In the genomic region with DNA sequence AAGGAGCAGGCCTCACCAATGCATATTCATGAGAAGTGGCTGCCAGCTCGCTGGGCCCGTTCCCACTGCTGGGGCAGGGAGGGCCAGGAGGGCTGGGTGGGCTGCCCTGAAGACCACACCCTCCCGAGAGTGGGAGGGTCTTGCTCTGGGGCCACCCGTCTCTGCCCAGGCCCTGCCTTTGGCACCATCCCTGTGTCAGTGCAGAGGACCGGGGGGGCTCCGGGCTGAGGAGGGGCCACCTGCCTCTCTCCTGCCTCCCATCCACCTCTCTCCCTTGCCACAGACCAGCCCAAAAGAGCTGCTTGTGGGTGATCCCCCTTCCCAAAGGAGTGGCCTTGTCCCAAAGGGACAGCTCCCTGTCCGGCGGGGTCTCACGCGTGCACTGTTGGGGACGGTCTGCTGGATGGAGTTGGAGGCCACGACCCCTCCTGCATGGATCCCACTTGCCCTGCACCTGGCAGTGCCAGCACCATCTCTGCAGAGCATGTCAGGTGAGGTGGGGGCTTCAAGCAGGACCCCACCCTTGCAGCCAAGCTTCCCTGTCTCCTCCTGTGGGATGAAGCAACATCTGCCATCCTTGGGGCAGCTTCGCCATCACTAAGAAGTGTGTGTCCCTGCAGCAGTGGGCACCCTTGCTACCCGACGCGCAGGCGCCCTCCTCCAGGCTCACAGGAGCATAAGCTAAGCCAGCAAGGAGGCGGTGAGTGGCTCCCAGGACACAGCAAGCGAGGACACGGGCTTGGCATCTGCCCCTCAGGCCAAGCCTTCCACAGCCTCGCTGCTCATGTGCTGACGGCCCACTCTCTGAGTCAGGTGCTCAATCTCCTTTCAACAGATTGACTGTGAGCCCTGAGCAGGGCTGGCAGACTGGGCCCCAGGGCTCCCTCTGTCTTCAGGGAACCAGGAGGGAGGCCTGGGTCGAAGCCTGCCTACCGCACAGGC, we compare ENCODE assay signal across 25 cellular contexts.
DNase-seq lines count a peak whose midpoint lies in the region; ATAC-seq and TF ChIP-seq lines count a peak whose summit lies in the region.
"Had no signal": no experiment of that assay in that cellular context is flagged by ENCODE, and none has a peak within 500 bp of the region (broad histone marks: within the 10 kb centered on the region; RNA-seq: fewer than 3 reads in every experiment).

No MANE protein-coding gene starts in this region.

- peaks cover 19 to 43% of the 10 kb centered on the region in 2 experiments for H3K4me1 Mint-ChIP-seq in H9
- H3K4me1 Mint-ChIP-seq: activated CD4-positive, alpha-beta T cell treated with anti-CD3 and anti-CD28 coated beads, Interleukin-2, amount 10 ng/mL, durations not matched to agents 24 days and 14 days; CD8-positive, alpha-beta memory T cell; memory B cell had no signal

- no peaks in the 10 kb centered on the region for H3K9me3 Mint-ChIP-seq in H9
- H3K9me3 Mint-ChIP-seq: activated CD4-positive, alpha-beta T cell treated with anti-CD3 and anti-CD28 coated beads, Interleukin-2, amount 10 ng/mL, durations not matched to agents 24 days and 14 days; activated T-helper 1 cell treated with anti-CD3 and anti-CD28 coated beads, Interleukin-12 subunit alpha, Interleukin-12 subunit beta, Interleukin-2, Interleukin-4 antibody, amounts not matched to agents 30 ng/mL and 10 ng/mL and 1 ng/mL, durations not matched to agents 14 hours and 24 hours and 36 hours; CD8-positive, alpha-beta memory T cell; effector memory CD8-positive, alpha-beta T cell; memory B cell had no signal

- TF ChIP-seq CTCF in A673 (conservative IDR thresholded peaks at IDR 0.05; ENCODE audit: low read depth, low read length) (no peak), H9 (conservative IDR thresholded peaks at IDR 0.05) (no peak)

- H3K4me3 Mint-ChIP-seq in H9 = no peak overlapping the region
- H3K4me3 Mint-ChIP-seq: activated CD4-positive, alpha-beta T cell treated with anti-CD3 and anti-CD28 coated beads, Interleukin-2, amount 10 ng/mL, durations not matched to agents 24 days and 14 days; activated T-helper 1 cell treated with anti-CD3 and anti-CD28 coated beads, Interleukin-12 subunit alpha, Interleukin-12 subunit beta, Interleukin-2, Interleukin-4 antibody, amounts not matched to agents 30 ng/mL and 10 ng/mL and 1 ng/mL, durations not matched to agents 14 hours and 24 hours and 36 hours; CD8-positive, alpha-beta memory T cell; effector memory CD8-positive, alpha-beta T cell; memory B cell had no signal

- no peak overlapping the region for H3K23ac ChIP-seq in H9 (ENCODE audit: insufficient read length, low read depth, low read length)

- H3K27ac ChIP-seq in A673 (ENCODE audit: low read depth, low read length, poor library complexity, severe bottlenecking) (no peak overlapping the region), H9 (ENCODE audit: insufficient read length, low read depth, low read length) (no peak overlapping the region)
- H3K27ac ChIP-seq: breast epithelium, coronary artery, HL-60, VCaP had no signal

- peak; percentile 11 for DNase-seq in A673 (ENCODE audit: low spot score)
- peak; percentile 28 for DNase-seq in H9
- DNase-seq in Right ventricle myocardium superior = peak; percentile 86
- DNase-seq in mucosa of gallbladder (ENCODE audit: low spot score) = peak; percentile 8
- DNase-seq in UCSD-AML1 (lab: John Stamatoyannopoulos, UW; ENCODE audit: unreplicated experiment) = no peak
- DNase-seq: activated CD4-positive, alpha-beta T cell treated with anti-CD3 and anti-CD28 coated beads, Interleukin-2, amount 10 ng/mL, durations not matched to agents 24 days and 14 days; activated naive CD4-positive, alpha-beta T cell treated with anti-CD3 and anti-CD28 coated beads, Interleukin-2, amount 50 U/mL, for 16 hours; BE2C; CD8-positive, alpha-beta memory T cell; DMS 273 treated with DMSO at 0.1 percent for 48 hours; effector memory CD8-positive, alpha-beta T cell; foreskin fibroblast; Karpas-422; NCI-H1436; OCI-M1; stimulated activated naive CD8-positive, alpha-beta T cell treated with anti-CD3 and anti-CD28 coated beads, Interleukin-15, Interleukin-2, amounts not matched to agents 100 U/mL and 50 U/mL, for 24 hours had no signal

- H3K4ac ChIP-seq in H9 (ENCODE audit: low read depth, low read length) = no peak overlapping the region

- no peak overlapping the region for H4K8ac ChIP-seq in H9 (replicated peaks; ENCODE audit: insufficient read length, low read depth, low read length)

- POLR2A ChIA-PET in A673 (lab: Charles Lee; ENCODE audit: low non-redundant PET) = interaction anchor here (0.6 kb wide), 1 partner anchor 339 kb away, joined by 3 read pairs; no protein-coding TSS in a partner anchor

- no peak overlapping the region for H3K9ac ChIP-seq in H9 (ENCODE audit: extremely low read depth, insufficient read length, low read length)

- H3K36me3 ChIP-seq in A673 (ENCODE audit: insufficient read depth, low read length, poor library complexity, severe bottlenecking) = no peaks in the 10 kb centered on the region
- H3K36me3 ChIP-seq: BE2C, breast epithelium had no signal

- no peaks in the 10 kb centered on the region for H3K79me1 ChIP-seq in H9 (ENCODE audit: insufficient read depth, low read depth, low read length, poor library complexity, severe bottlenecking)

- H3K4me1 ChIP-seq in A673 (ENCODE audit: insufficient read depth, low read length, poor library complexity, severe bottlenecking) (peaks cover 8% of the 10 kb centered on the region), H9 (ENCODE audit: insufficient read depth, low read length) (no peaks in the 10 kb centered on the region)
- H3K4me1 ChIP-seq: breast epithelium had no signal

- no peak overlapping the region for H2AK5ac ChIP-seq in H9 (ENCODE audit: insufficient read length, low read length)

- H3K27ac Mint-ChIP-seq in H9 = no peak overlapping the region
- H3K27ac Mint-ChIP-seq: activated CD4-positive, alpha-beta T cell treated with anti-CD3 and anti-CD28 coated beads, Interleukin-2, amount 10 ng/mL, durations not matched to agents 24 days and 14 days; activated T-helper 1 cell treated with anti-CD3 and anti-CD28 coated beads, Interleukin-12 subunit alpha, Interleukin-12 subunit beta, Interleukin-2, Interleukin-4 antibody, amounts not matched to agents 30 ng/mL and 10 ng/mL and 1 ng/mL, durations not matched to agents 14 hours and 24 hours and 36 hours; effector memory CD8-positive, alpha-beta T cell; memory B cell had no signal

- no peak overlapping the region for H4K5ac ChIP-seq in H9 (ENCODE audit: insufficient read length, low read depth, low read length)

- no CpG with 5 or more reads among the region's 24 CpGs for WGBS in H9 (ENCODE audit: extremely low coverage, insufficient read length, low lambda C conversion rate)

- H3K18ac ChIP-seq in H9 (ENCODE audit: insufficient read length, low read depth, low read length) = no peak overlapping the region

- H3K36me3 Mint-ChIP-seq in H9 (ENCODE audit: insufficient read depth in 1 of 3, low read depth in 3 of 3) = no peaks in the 10 kb centered on the region; a peak in 1 of 7 replicates
- H3K36me3 Mint-ChIP-seq: CD8-positive, alpha-beta memory T cell; memory B cell had no signal

- no TSS peak for BruUV-seq in A673 (replicated peaks; lab: Mats Ljungman, UMichigan)

- CTCF ChIA-PET in A673 (lab: Charles Lee) = interaction anchor here (0.7 kb wide), 1 partner anchor 10 kb away, joined by 4 read pairs; no protein-coding TSS in a partner anchor

- H3K27me3 Mint-ChIP-seq in H9 (ENCODE audit: low read depth) = peaks cover 2% of the 10 kb centered on the region
- H3K27me3 Mint-ChIP-seq: activated CD4-positive, alpha-beta T cell treated with anti-CD3 and anti-CD28 coated beads, Interleukin-2, amount 10 ng/mL, durations not matched to agents 24 days and 14 days had no signal

- H2BK12ac ChIP-seq in H9 (ENCODE audit: insufficient read length, low read depth, low read length) = no peak overlapping the region

- intact Hi-C loops in A673 (cut with micrococcal nuclease; ENCODE audit: unreplicated experiment) = no loop called here
- intact Hi-C loops in Right ventricle myocardium superior (cut with DNase I) = loop anchor here (2.0 to 10.0 kb wide), 3 partner anchors 62 to 138 kb away; partner anchors contain the start of gene GPC1

- H3K27me3 ChIP-seq in A673 (replicated peaks; ENCODE audit: insufficient read depth, low read depth, low read length, poor library complexity) = no peaks in the 10 kb centered on the region
- H3K27me3 ChIP-seq in H9 (ENCODE audit: insufficient read depth, low read length) = no peaks in the 10 kb centered on the region
- H3K27me3 ChIP-seq: BE2C, breast epithelium had no signal

- no peak overlapping the region for H3T11ph ChIP-seq in H9 (ENCODE audit: low read length)

- no peaks in the 10 kb centered on the region for H4K20me1 ChIP-seq in H9 (ENCODE audit: control insufficient read depth, insufficient read depth, insufficient read length)

- H3K4me2 ChIP-seq in H9 (ENCODE audit: insufficient read depth, insufficient read length, low read length) = no peak overlapping the region

- no peak overlapping the region for H2AFZ ChIP-seq in H9 (ENCODE audit: low read length)

- H2BK5ac ChIP-seq in H9 (ENCODE audit: insufficient read length, low read length) = no peak overlapping the region

- H2BK20ac ChIP-seq in H9 (ENCODE audit: low read depth, low read length, poor library complexity, severe bottlenecking) = no peak overlapping the region

- no peak overlapping the region for H3K56ac ChIP-seq in H9 (ENCODE audit: insufficient read length, low read depth, low read length)

- no peak overlapping the region for H4K91ac ChIP-seq in H9 (ENCODE audit: insufficient read length, low read depth, low read length)

- no peak overlapping the region for H2BK15ac ChIP-seq in H9 (ENCODE audit: low read depth, low read length)

- no peaks in the 10 kb centered on the region for H3K9me3 ChIP-seq in A673 (ENCODE audit: low read depth, low read length, poor library complexity, severe bottlenecking)
- no peaks in the 10 kb centered on the region for H3K9me3 ChIP-seq in H9 (ENCODE audit: control insufficient read depth, low read depth, low read length)
- H3K9me3 ChIP-seq: BE2C, breast epithelium had no signal

- no peak overlapping the region for H3K4me3 ChIP-seq in A673 (ENCODE audit: low read depth, low read length, poor library complexity, severe bottlenecking)
- H3K4me3 ChIP-seq: breast epithelium, coronary artery had no signal

- no peaks in the 10 kb centered on the region for H3K23me2 ChIP-seq in H9 (ENCODE audit: insufficient read length, low read depth, low read length, poor library complexity, severe bottlenecking)

- no peak overlapping the region for H3K14ac ChIP-seq in H9 (ENCODE audit: insufficient read depth, low read length)

- ATAC-seq in Right ventricle myocardium superior (ENCODE audit: poor library complexity) (peak; percentile 85), GM21576 (IDR thresholded peaks at IDR 0.05; ENCODE audit: unreplicated experiment) (no peak), HG02981 (IDR thresholded peaks at IDR 0.05; ENCODE audit: unreplicated experiment) (no peak), HG02885 (IDR thresholded peaks at IDR 0.05; ENCODE audit: poor library complexity, unreplicated experiment) (no peak)
- ATAC-seq: effector memory CD8-positive, alpha-beta T cell; stimulated activated naive CD8-positive, alpha-beta T cell treated with anti-CD3 and anti-CD28 coated beads, Interleukin-15, Interleukin-2, amounts not matched to agents 100 U/mL and 50 U/mL, for 24 hours had no signal

- no peak overlapping the region for H2BK120ac ChIP-seq in H9 (ENCODE audit: low read depth, low read length, poor library complexity, severe bottlenecking)

- no peaks in the 10 kb centered on the region for H3K79me2 ChIP-seq in H9 (ENCODE audit: insufficient read depth, low read length)
